In the genomic region with DNA sequence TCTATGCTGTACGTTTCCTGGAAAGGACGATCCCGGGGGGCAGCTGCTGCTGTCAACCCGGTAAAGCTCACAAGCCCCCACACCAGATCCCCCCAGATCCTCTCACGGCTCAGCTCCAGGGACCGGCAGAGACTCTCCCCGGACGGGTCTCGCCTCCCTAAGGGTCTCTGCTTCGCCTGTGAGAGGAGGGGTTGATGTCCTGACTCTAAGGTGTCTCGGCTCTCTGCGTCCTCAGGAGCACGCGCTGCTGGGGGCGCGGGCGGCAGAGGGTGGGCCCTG, we compare ENCODE assay signal across 8 cellular contexts. TPM values are rescaled to one million over a fixed set of nuclear protein-coding genes. Genes with fewer than 3 reads are reported as not detected.
DNase-seq lines count a peak whose midpoint lies in the region; ATAC-seq and TF ChIP-seq lines count a peak whose summit lies in the region.

No MANE protein-coding gene starts in this region.

- H3K9me3 ChIP-seq in breast epithelium = no peaks in the 10 kb centered on the region
- no peaks in the 10 kb centered on the region for H3K9me3 ChIP-seq in uterus

- H2BK15ac ChIP-seq in mesendoderm (replicated peaks; ENCODE audit: low read depth) = no peak overlapping the region

- H3K4me1 ChIP-seq in breast epithelium (peaks cover 0 to 4% of the 10 kb centered on the region in 2 donors), mesendoderm (ENCODE audit: control insufficient read depth, low read depth, low read length) (no peaks in the 10 kb centered on the region), uterus (peaks cover 6 to 10% of the 10 kb centered on the region in 2 donors)

- H3K4me3 ChIP-seq in breast epithelium (peak overlapping the region; percentile 80 to 91 (median 86)), mesendoderm (ENCODE audit: low read length) (peak overlapping the region; percentile 62), uterus (peak overlapping the region; percentile 33 to 63)

- H3K27me3 ChIP-seq in breast epithelium (no peaks in the 10 kb centered on the region), mesendoderm (ENCODE audit: insufficient read depth, low read length, poor library complexity) (peaks cover 8% of the 10 kb centered on the region), uterus (no peaks in the 10 kb centered on the region)

- H3K23ac ChIP-seq in mesendoderm (ENCODE audit: low read length) = peak overlapping the region; percentile 15

- H3K18ac ChIP-seq in mesendoderm (ENCODE audit: low read length) = peak overlapping the region; percentile 26

- H3K4me2 ChIP-seq in mesendoderm (ENCODE audit: low read length) = peak overlapping the region; percentile 84

- peak; percentile 35 for ATAC-seq in GM18907 (IDR thresholded peaks at IDR 0.05; ENCODE audit: unreplicated experiment)
- no peak for ATAC-seq in GM18861 (IDR thresholded peaks at IDR 0.05; ENCODE audit: unreplicated experiment)
- no peak for ATAC-seq in HG03442 (IDR thresholded peaks at IDR 0.05; ENCODE audit: unreplicated experiment)

- TF ChIP-seq CTCF in breast epithelium (IDR thresholded peaks at IDR 0.05) (no peak), uterus (IDR thresholded peaks at IDR 0.05) (no peak)

- H3K4ac ChIP-seq in mesendoderm (ENCODE audit: low read depth, low read length) = no peak overlapping the region

- H4K8ac ChIP-seq in mesendoderm (ENCODE audit: low read depth, low read length) = no peak overlapping the region

- no peak overlapping the region for H2BK5ac ChIP-seq in mesendoderm (ENCODE audit: low read length)

- WGBS in mesendoderm (ENCODE audit: extremely low coverage, insufficient coverage, low lambda C conversion rate) = no CpG with 5 or more reads among the region's 17 CpGs

- H3K27ac ChIP-seq in breast epithelium (peak overlapping the region; percentile 80 to 86), mesendoderm (ENCODE audit: low read depth, low read length) (no peak overlapping the region), uterus (peak overlapping the region; percentile 29 to 37)

- no peaks in the 10 kb centered on the region for H3K79me2 ChIP-seq in mesendoderm (ENCODE audit: control insufficient read depth, insufficient read depth, low read length)

- H3K56ac ChIP-seq in mesendoderm (ENCODE audit: low read length) = peak overlapping the region; percentile 84

- intact Hi-C loops in breast epithelium (cut with DNase I; ENCODE audit: low total_unique reads) (no loop called here), uterus (cut with DNase I; ENCODE audit: low total_unique reads) (loop anchor here (10.0 kb wide), 1 partner anchor 397 kb away; no protein-coding TSS in a partner anchor)

- peak overlapping the region; percentile 81 for H3K9ac ChIP-seq in mesendoderm (ENCODE audit: low read length)

- DNase-seq in HK-2 (ENCODE audit: unreplicated experiment) (peak; percentile 6), breast epithelium (ENCODE audit: low spot score in 2 of 2) (no peak), mesendoderm (no peak), uterus (no peak), AG08395 (ENCODE audit: low spot score) (no peak)

- H2AK5ac ChIP-seq in mesendoderm (ENCODE audit: low read length) = no peak overlapping the region

- no peak overlapping the region for H2BK120ac ChIP-seq in mesendoderm (ENCODE audit: low read depth, low read length)

- H3K79me1 ChIP-seq in mesendoderm (ENCODE audit: low read length) = no peaks in the 10 kb centered on the region

- no peak overlapping the region for H4K5ac ChIP-seq in mesendoderm (ENCODE audit: low read length)

- H3K36me3 ChIP-seq in breast epithelium (no peaks in the 10 kb centered on the region), mesendoderm (ENCODE audit: control insufficient read depth, insufficient read depth, low read length) (no peaks in the 10 kb centered on the region), uterus (no peaks in the 10 kb centered on the region)

- no peak for TF ChIP-seq POLR2A in breast epithelium (IDR thresholded peaks at IDR 0.05)
- no peak for TF ChIP-seq POLR2A in uterus (IDR thresholded peaks at IDR 0.05)

RNA-seq across cellular contexts. Expression of a gene that starts 0.5 kb away (rescaled TPM):
- total RNA-seq in breast epithelium (10 to 100 TPM in 2 of 3 donors, 1 to 10 TPM in 1; 6.4 to 22.2 (median 14.7) TPM), uterus (1 to 10 TPM in 3 of 4 donors, under 1 TPM in 1; 0.59 to 5.9 (median 3.2) TPM)
- 1.7 TPM for polyA plus RNA-seq in mesendoderm (2013, experiment 1 of 2)
- 1.9 TPM for polyA plus RNA-seq in mesendoderm (2013, experiment 2 of 2)

RNA-seq across cellular contexts. Expression of a gene that starts 26.5 kb away (rescaled TPM):
- total RNA-seq in breast epithelium (100 to 1,000 TPM; 357 to 408 (median 391) TPM), uterus (100 to 1,000 TPM; 130 to 712 (median 221) TPM)
- polyA plus RNA-seq in mesendoderm (2013, experiment 1 of 2) = 381 TPM
- polyA plus RNA-seq in mesendoderm (2013, experiment 2 of 2) = 380 TPM

RNA-seq across cellular contexts. Expression of a gene that starts 32.6 kb away (rescaled TPM):
- total RNA-seq in breast epithelium (10 to 100 TPM; 44.9 to 62.6 (median 52.6) TPM), uterus (10 to 100 TPM; 21.5 to 47.8 (median 36.1) TPM)
- 148 TPM for polyA plus RNA-seq in mesendoderm (2013, experiment 1 of 2)
- 213 TPM for polyA plus RNA-seq in mesendoderm (2013, experiment 2 of 2)
